In the genomic region with DNA sequence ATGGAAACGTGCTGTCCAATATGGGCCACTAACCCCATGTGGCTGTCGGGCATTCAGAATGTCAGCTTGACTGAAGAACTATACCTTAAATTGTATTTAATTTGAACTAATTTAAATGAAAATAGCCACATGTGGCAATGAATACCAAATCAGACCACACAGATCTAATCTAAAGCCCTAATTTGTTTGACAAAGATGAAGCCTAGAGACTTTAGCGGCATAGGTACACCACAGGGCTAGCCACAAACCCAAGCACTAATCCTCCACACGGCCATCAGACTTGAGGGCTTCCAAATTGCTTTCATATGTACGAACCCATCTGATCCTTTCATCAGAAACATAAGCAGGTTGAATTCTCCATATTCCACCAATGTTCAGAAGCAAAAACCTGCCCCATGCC, we compare ENCODE assay signal across 27 cellular contexts.
DNase-seq lines count a peak whose midpoint lies in the region; ATAC-seq and TF ChIP-seq lines count a peak whose summit lies in the region.
"Had no signal": no experiment of that assay in that cellular context is flagged by ENCODE, and none has a peak within 500 bp of the region (broad histone marks: within the 10 kb centered on the region; RNA-seq: fewer than 3 reads in every experiment).

No MANE protein-coding gene starts in this region.

- H3K9ac ChIP-seq in DND-41 (ENCODE audit: low read depth, low read length): no peak overlapping the region
- H3K9ac ChIP-seq in HUES6 (ENCODE audit: low read length): no peak overlapping the region
- no peak overlapping the region for H3K9ac ChIP-seq in NT2/D1 (ENCODE audit: insufficient read length, low read depth)
- no peak overlapping the region for H3K9ac ChIP-seq in GM23248

- H3K27me3 Mint-ChIP-seq in glutamatergic neuron (ENCODE audit: unreplicated experiment): peaks cover 2% of the 10 kb centered on the region

- H3F3A ChIP-seq in GM23248 (ENCODE audit: insufficient read depth): no peaks in the 10 kb centered on the region

- no peaks in the 10 kb centered on the region for H3K27me3 ChIP-seq in DND-41 (ENCODE audit: insufficient read depth, low read length, poor library complexity)
- H3K27me3 ChIP-seq in HUES6 (ENCODE audit: control insufficient read depth, insufficient read depth, low read length): no peaks in the 10 kb centered on the region
- H3K27me3 ChIP-seq in NT2/D1 (ENCODE audit: insufficient read depth, insufficient read length): no peaks in the 10 kb centered on the region
- H3K27me3 ChIP-seq in GM23248 (replicated peaks; ENCODE audit: insufficient read depth): no peaks in the 10 kb centered on the region
- H3K27me3 ChIP-seq: BE2C had no signal

- H3K4me2 ChIP-seq in DND-41 (ENCODE audit: insufficient read depth, low read length) (no peak overlapping the region), GM23248 (ENCODE audit: unreplicated experiment) (no peak overlapping the region)

- no peaks in the 10 kb centered on the region for H3K36me3 Mint-ChIP-seq in glutamatergic neuron (ENCODE audit: unreplicated experiment)

- in situ Hi-C loops in GM23248 (cut with MboI): no loop called here

- H2AFZ ChIP-seq in DND-41 (ENCODE audit: low read depth, low read length) (no peak overlapping the region), GM23248 (no peak overlapping the region)

- no peak overlapping the region for H3K4me3 ChIP-seq in DND-41 (ENCODE audit: low read depth in 1 of 2, low read length in 2 of 2)
- 0 out of 2 replicates have a peak overlapping the region, but pooled peaks have one; percentile 15 for H3K4me3 ChIP-seq in HUES6 (ENCODE audit: low read depth, low read length)
- H3K4me3 ChIP-seq in NT2/D1 (ENCODE audit: insufficient read length, low read depth): no peak overlapping the region
- H3K4me3 ChIP-seq in GM23248: no peak overlapping the region
- H3K4me3 ChIP-seq: K562 had no signal

- H3K27ac ChIP-seq in DND-41 (ENCODE audit: low read length) (no peak overlapping the region), HUES6 (ENCODE audit: low read depth, low read length) (no peak overlapping the region; the same call in 1 of the 2 replicates), GM23248 (no peak overlapping the region)
- H3K27ac ChIP-seq: RWPE1 had no signal

- H3K9me3 ChIP-seq in DND-41 (ENCODE audit: insufficient read depth, low read length, severe bottlenecking): no peaks in the 10 kb centered on the region
- H3K9me3 ChIP-seq in HUES6 (ENCODE audit: control insufficient read depth, insufficient read depth, low read depth, low read length): no peaks in the 10 kb centered on the region
- no peaks in the 10 kb centered on the region for H3K9me3 ChIP-seq in NT2/D1 (ENCODE audit: insufficient read depth, low read length)
- H3K9me3 ChIP-seq in GM23248 (ENCODE audit: low read depth): no peaks in the 10 kb centered on the region
- H3K9me3 ChIP-seq: BE2C had no signal

- no peaks in the 10 kb centered on the region for H3K4me1 ChIP-seq in DND-41 (ENCODE audit: insufficient read depth, low read length)
- peaks cover 44% of the 10 kb centered on the region for H3K4me1 ChIP-seq in HUES6 (ENCODE audit: control insufficient read depth, insufficient read depth, low read length)
- H3K4me1 ChIP-seq in NT2/D1 (ENCODE audit: insufficient read depth, insufficient read length): peaks cover 11% of the 10 kb centered on the region
- no peaks in the 10 kb centered on the region for H3K4me1 ChIP-seq in GM23248 (ENCODE audit: insufficient read depth)

- no peak for DNase-seq in DND-41
- DNase-seq in NT2/D1 (ENCODE audit: low read depth, low spot score): peak; percentile 58
- no peak for DNase-seq in glutamatergic neuron
- no peak for DNase-seq in GM03348 (ENCODE audit: low spot score)
- DNase-seq in inferior parietal cortex (ENCODE audit: extremely low spot score): no peak
- no peak for DNase-seq in NCI-H526 (lab: John Stamatoyannopoulos, UW)
- DNase-seq in GM23248: no peak
- DNase-seq: 8988T; ACHN; BE2C; CD8-positive, alpha-beta memory T cell; DMS 273 treated with DMSO at 0.1 percent for 48 hours; DMS79; GF-D8; NCI-H1417; NCI-H1694; NCI-H2081 treated with DMSO at 0.1 percent for 48 hours; NCI-H446; NCI-H524 treated with DMSO at 0.1 percent for 48 hours; SHP77 had no signal

- no peaks in the 10 kb centered on the region for H3K9me2 ChIP-seq in GM23248 (ENCODE audit: insufficient read depth)

- H4K20me1 ChIP-seq in DND-41 (ENCODE audit: insufficient read depth, low read length) (peaks cover 7% of the 10 kb centered on the region; the same call in 1 of the 2 replicates), GM23248 (ENCODE audit: insufficient read depth) (no peaks in the 10 kb centered on the region)

- H3K79me2 ChIP-seq in DND-41 (ENCODE audit: insufficient read depth, low read length) (no peaks in the 10 kb centered on the region), GM23248 (ENCODE audit: insufficient read depth) (no peaks in the 10 kb centered on the region)

- peaks cover 30% of the 10 kb centered on the region for H3K4me1 Mint-ChIP-seq in glutamatergic neuron (ENCODE audit: low read depth, unreplicated experiment)

- peaks cover 5% of the 10 kb centered on the region for H3K9me3 Mint-ChIP-seq in glutamatergic neuron (ENCODE audit: unreplicated experiment)
- H3K9me3 Mint-ChIP-seq: CD14-positive monocyte; CD8-positive, alpha-beta memory T cell had no signal

- TF ChIP-seq CTCF in DND-41 (IDR thresholded peaks at IDR 0.05; ENCODE audit: borderline replicate concordance, extremely low read depth, low read length, poor library complexity, severe bottlenecking) (no peak), glutamatergic neuron (IDR thresholded peaks at IDR 0.05; ENCODE audit: partially characterized antibody, unreplicated experiment) (no peak)

- H3K36me3 ChIP-seq in DND-41 (ENCODE audit: insufficient read depth, low read length) (peaks cover 63% of the 10 kb centered on the region), HUES6 (ENCODE audit: control insufficient read depth, insufficient read depth, low read length) (no peaks in the 10 kb centered on the region), NT2/D1 (ENCODE audit: insufficient read depth, insufficient read length, low read length) (peaks cover 11% of the 10 kb centered on the region), GM23248 (ENCODE audit: low read depth) (no peaks in the 10 kb centered on the region; the same call in 1 of the 2 replicates)

- no peak overlapping the region for H3K4me3 Mint-ChIP-seq in glutamatergic neuron (ENCODE audit: unreplicated experiment)
- H3K4me3 Mint-ChIP-seq: CD14-positive monocyte; CD8-positive, alpha-beta memory T cell had no signal

- 97% methylated on average over 5 of the region's 5 CpGs for WGBS in GM23248 (ENCODE audit: low coverage in 1 of 2, low lambda C conversion rate in 2 of 2, missing lambda C conversion rate in 2 of 2), 2 experiments

- peak overlapping the region; percentile 56 for H3K27ac Mint-ChIP-seq in glutamatergic neuron (ENCODE audit: unreplicated experiment)
- H3K27ac Mint-ChIP-seq: CD14-positive monocyte had no signal

- ATAC-seq in DND-41 (ENCODE audit: insufficient read depth, low read depth): peak; percentile 41; the same call in 1 of the 3 replicates
- ATAC-seq: HCT116, HepG2, K562, Panc1 had no signal
